In genomic region chr6:152426276-152426675, GRCh38 we compare ENCODE assay signal across 29 cellular contexts.
"Had no signal": no experiment of that assay in that cellular context is flagged by ENCODE, and none has a peak within 500 bp of the region (broad histone marks: within the 10 kb centered on the region; RNA-seq: fewer than 3 reads in every experiment).

No MANE protein-coding gene starts in this region.

- ATAC-seq: effector memory CD8-positive, alpha-beta T cell; heart left ventricle; left lobe of liver; mucosa of descending colon; natural killer cell treated with Interleukin-12 subunit alpha and Interleukin-12 subunit beta and Interleukin-15 and Interleukin-18, amount 100 ng/mL, for 72 hours; stimulated activated memory B cell treated with anti-CD40 and anti-IgM and Interleukin-4, amounts not matched to agents 10 μg/mL and 1 μg/mL and 100 μg/mL, for 72 hours; stimulated activated naive CD8-positive, alpha-beta T cell treated with anti-CD3 and anti-CD28 coated beads, Interleukin-15, amount 100 ng/mL, for 72 hours; T-helper 17 cell had no signal

- DNase-seq: activated CD4-positive, alpha-beta memory T cell treated with anti-CD3 and anti-CD28 coated beads, Interleukin-2, amount 10 ng/mL, durations not matched to agents 7 days and 5 days; activated CD4-positive, alpha-beta T cell treated with anti-CD3 and anti-CD28 coated beads, Interleukin-2, amount 10 ng/mL, durations not matched to agents 7 days and 5 days; activated CD4-positive, CD25-positive, alpha-beta regulatory T cell treated with anti-CD3 and anti-CD28 coated beads, Interleukin-2, amount 50 U/mL, for 72 hours; activated CD8-positive, alpha-beta memory T cell treated with anti-CD3 and anti-CD28 coated beads, Interleukin-2, amount 50 U/mL, for 48 hours; activated gamma-delta T cell; activated naive CD4-positive, alpha-beta T cell treated with anti-CD3 and anti-CD28 coated beads, Interleukin-2, amount 10 ng/mL, durations not matched to agents 7 days and 5 days; activated naive CD8-positive, alpha-beta T cell treated with anti-CD3 and anti-CD28 coated beads, Interleukin-2, amount 10 ng/mL, durations not matched to agents 7 days and 5 days; activated T-cell treated with anti-CD3 and anti-CD28 coated beads, Interleukin-2, amount 50 U/mL, for 24 hours; brain microvascular endothelial cell; caudate nucleus; cortex of kidney; effector memory CD8-positive, alpha-beta T cell; heart left ventricle; hypothalamus; immature natural killer cell; mucosa of descending colon; posterior cingulate gyrus; sigmoid colon; small intestine; stimulated activated CD4-positive, alpha-beta T cell treated with anti-CD3 and anti-CD28 coated beads, Interleukin-4, amount 100 ng/mL, for 24 hours; stimulated activated naive CD8-positive, alpha-beta T cell treated with anti-CD3 and anti-CD28 coated beads, Interleukin-15, amount 100 ng/mL, for 72 hours; substantia nigra; SW 1271; T-helper 17 cell had no signal

- H3K4me3 ChIP-seq: heart left ventricle, lung, mucosa of descending colon, sigmoid colon had no signal

- H3K36me3 ChIP-seq: brain microvascular endothelial cell, sigmoid colon had no signal

- H3K9me3 ChIP-seq: heart left ventricle, mucosa of descending colon, sigmoid colon had no signal

- H3K27ac ChIP-seq: brain microvascular endothelial cell, heart left ventricle, sigmoid colon had no signal

- H3K27me3 ChIP-seq: brain microvascular endothelial cell, sigmoid colon had no signal

- H3K4me1 ChIP-seq: heart left ventricle had no signal

- FAIRE-seq: astrocyte, small intestine had no signal
